10 cellular contexts compared by ENCODE assay signal in genomic region chr10:116246263-116246662, GRCh38. TPM values are rescaled to one million over a fixed set of nuclear protein-coding genes. Genes with fewer than 3 reads are reported as not detected.
"Had no signal": no experiment of that assay in that cellular context is flagged by ENCODE, and none has a peak within 500 bp of the region (broad histone marks: within the 10 kb centered on the region; RNA-seq: fewer than 3 reads in every experiment).

No MANE protein-coding gene starts in this region.

- DNase-seq: GM23248, GOT3, H7, HFFc6, KG1 had no signal

- H3K4me3 ChIP-seq: GM23248, HAP-1 had no signal

- H3K36me3 ChIP-seq: HAP-1 had no signal

- H3K4me1 ChIP-seq: HAP-1 had no signal

- H2AFZ ChIP-seq: GM23248 had no signal

- ATAC-seq: HCT116 had no signal

- H3K9me3 ChIP-seq: HAP-1 had no signal

- H3K9ac ChIP-seq: GM23248 had no signal

- H3K27ac ChIP-seq: GM23248, HL-60 had no signal

RNA-seq across cellular contexts. Expression of gene GFRA1, which starts 26.7 kb away (rescaled TPM):
- total RNA-seq: HT1080 had no signal
- polyA plus RNA-seq: IgD-negative memory B cell had no signal
